Comparison of ENCODE assay signal across 10 cellular contexts in the genomic region with DNA sequence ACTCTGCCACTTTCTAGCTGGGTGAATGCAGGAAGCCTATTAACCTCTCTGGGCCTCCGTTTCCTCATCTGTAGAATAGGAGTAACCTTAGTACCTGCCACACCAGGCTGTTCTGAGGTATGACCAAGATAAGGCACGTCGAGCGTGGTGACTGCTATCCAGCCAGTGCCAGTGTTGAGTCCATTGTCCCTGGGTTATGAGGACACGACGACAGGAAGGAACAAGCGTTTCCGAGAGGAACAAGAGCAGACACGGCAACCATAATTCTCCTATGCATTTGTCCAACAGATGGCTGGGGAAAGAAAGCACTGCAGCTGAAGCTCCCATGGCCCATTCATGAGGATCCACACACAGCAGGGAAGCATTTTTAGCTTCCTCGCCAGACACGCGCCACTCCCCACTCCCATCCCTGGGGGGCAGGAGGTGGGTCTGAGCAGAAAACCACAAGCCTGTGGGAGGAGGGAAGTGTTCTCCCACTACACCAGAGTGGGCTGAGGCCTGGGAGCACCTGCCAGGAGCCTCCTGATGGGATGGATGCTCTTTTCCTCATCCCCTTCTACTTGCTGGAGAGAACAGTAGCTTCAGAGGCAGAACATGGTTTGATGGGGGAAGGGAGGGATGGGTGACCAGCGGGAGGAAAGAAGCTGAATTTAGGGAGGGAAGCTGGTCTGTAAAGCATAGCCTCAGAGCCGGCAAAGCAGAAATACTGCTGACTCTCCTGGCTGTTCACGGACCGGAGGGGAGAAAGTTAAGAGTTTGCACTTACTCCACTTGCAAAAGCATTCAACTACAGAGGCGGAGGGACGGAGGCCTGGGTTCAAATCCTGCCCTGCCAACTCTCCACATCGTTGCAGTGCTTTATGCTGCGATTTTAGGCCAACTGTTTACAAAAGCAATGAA. TPM values are rescaled to one million over a fixed set of nuclear protein-coding genes. Genes with fewer than 3 reads are reported as not detected.
DNase-seq lines count a peak whose midpoint lies in the region; ATAC-seq and TF ChIP-seq lines count a peak whose summit lies in the region.
"Had no signal": no experiment of that assay in that cellular context is flagged by ENCODE, and none has a peak within 500 bp of the region (broad histone marks: within the 10 kb centered on the region; RNA-seq: fewer than 3 reads in every experiment).

No MANE protein-coding gene starts in this region.

- TF ChIP-seq RAD21 in SK-N-SH (IDR thresholded peaks at IDR 0.05; ENCODE audit: low read length): no peak

- TF ChIP-seq CTCF in SK-N-SH (IDR thresholded peaks at IDR 0.05) (no peak), fibroblast of mammary gland (conservative IDR thresholded peaks at IDR 0.05; ENCODE audit: control insufficient read depth, insufficient read depth, low read depth, low read length) (no peak), stomach (IDR thresholded peaks at IDR 0.05) (no peak)

- no peaks in the 10 kb centered on the region for H3K27me3 ChIP-seq in SK-N-SH (ENCODE audit: insufficient read depth)
- H3K27me3 ChIP-seq in SJSA1 (replicated peaks): no peaks in the 10 kb centered on the region
- no peaks in the 10 kb centered on the region for H3K27me3 ChIP-seq in stomach

- DNase-seq in SK-N-SH (no peak), SJSA1 (ENCODE audit: low read depth in 1 of 2, low spot score in 2 of 2) (no peak), fibroblast of mammary gland (ENCODE audit: low read depth) (no peak), stomach (no peak), left colon (no peak)
- no peak for DNase-seq in central memory CD4-positive, alpha-beta T cell
- no peak for DNase-seq in activated CD4-positive, alpha-beta T cell treated with anti-CD3 and anti-CD28 coated beads, Interleukin-2, amount 50 U/mL, for 1 hour
- DNase-seq: effector CD8-positive, alpha-beta T cell had no signal

- TF ChIP-seq EP300 in SK-N-SH (IDR thresholded peaks at IDR 0.05; ENCODE audit: borderline replicate concordance in 1 of 2, low read depth in 1 of 2, low read length in 1 of 2): no peak
- no peak for TF ChIP-seq EP300 in stomach (IDR thresholded peaks at IDR 0.05)

- peaks cover 76% of the 10 kb centered on the region for H3K79me2 ChIP-seq in SK-N-SH (ENCODE audit: insufficient read depth)

- H2AFZ ChIP-seq in SK-N-SH (ENCODE audit: low read depth): no peak overlapping the region

- peaks cover 26 to 37% of the 10 kb centered on the region in 2 experiments for H3K4me1 ChIP-seq in SK-N-SH (ENCODE audit: control insufficient read depth in 1 of 2, insufficient read depth in 2 of 2, low read depth in 1 of 2, low read length in 1 of 2)
- H3K4me1 ChIP-seq in SJSA1 (replicated peaks): peaks cover 53% of the 10 kb centered on the region
- peaks cover 51 to 84% (median 69%) of the 10 kb centered on the region in 4 donors for H3K4me1 ChIP-seq in stomach

- no peaks in the 10 kb centered on the region for H3K9me2 ChIP-seq in SK-N-SH

- peaks cover 61% of the 10 kb centered on the region for H4K20me1 ChIP-seq in SK-N-SH (ENCODE audit: insufficient read depth)

- H3K36me3 ChIP-seq in SK-N-SH (replicated peaks in 1 of 2; ENCODE audit: control insufficient read depth in 1 of 2, insufficient read depth in 2 of 2, low read length in 1 of 2) (peaks cover 0 to 13% of the 10 kb centered on the region in 2 experiments), SJSA1 (peaks cover 74% of the 10 kb centered on the region), stomach (peaks cover 0 to 8% (median 0%) of the 10 kb centered on the region in 4 donors)

- intact Hi-C loops in stomach (cut with DNase I; ENCODE audit: low total_unique reads): no loop called here
- intact Hi-C loops in left colon (cut with DNase I, micrococcal nuclease): no loop called here

- WGBS in SK-N-SH (ENCODE audit: low lambda C conversion rate): 97% methylated on average over 20 of the region's 20 CpGs
- WGBS in stomach, 5 donors: 53 to 71% (median 63%) methylated on average over 20 of the region's 20 CpGs

- H3K9me3 ChIP-seq in SK-N-SH: no peaks in the 10 kb centered on the region
- H3K9me3 ChIP-seq in SJSA1 (replicated peaks): no peaks in the 10 kb centered on the region
- H3K9me3 ChIP-seq in stomach: no peaks in the 10 kb centered on the region

- no peak overlapping the region for H3K9ac ChIP-seq in SK-N-SH
- H3K9ac ChIP-seq: KMS-11 had no signal

- POLR2A ChIA-PET in SK-N-SH (lab: Yijun Ruan, JAX): no interaction called here

- CTCF ChIA-PET in SK-N-SH (lab: Yijun Ruan, JAX): interaction anchor here (0.5 to 2.0 kb wide), 6 partner anchors 104 to 354 kb away, joined by 3 to 7 read pairs (median 4); no protein-coding TSS in a partner anchor

- H3K4me2 ChIP-seq in SK-N-SH: peak overlapping the region; percentile 97
- H3K4me2 ChIP-seq: KMS-11 had no signal

- H3K27ac ChIP-seq in SK-N-SH (ENCODE audit: low read depth in 2 of 2, low read length in 1 of 2) (no peak overlapping the region), SJSA1 (no peak overlapping the region), stomach (peak overlapping the region in 4 of 5 donors; percentile 18 to 89 (median 60))
- H3K27ac ChIP-seq: KMS-11 had no signal

- ATAC-seq in SK-N-SH treated with all-trans-retinoic acid at 6 μM for 48 hours: no peak
- no peak for ATAC-seq in left colon

- peak overlapping the region in 1 of 2 experiments; percentile 83; a peak in 1 of 4 replicates for H3K4me3 ChIP-seq in SK-N-SH (ENCODE audit: low read depth in 2 of 2, low read length in 1 of 2)
- H3K4me3 ChIP-seq in SJSA1: peak overlapping the region; percentile 96
- peak overlapping the region; percentile 91 for H3K4me3 ChIP-seq in fibroblast of mammary gland (ENCODE audit: control insufficient read depth, low read depth, low read length)
- peak overlapping the region in 3 of 4 donors; percentile 88 to 92 (median 90) for H3K4me3 ChIP-seq in stomach

- TF ChIP-seq POLR2A in stomach (IDR thresholded peaks at IDR 0.05): no peak

- H3F3A ChIP-seq in SK-N-SH (replicated peaks; ENCODE audit: insufficient read depth): peaks cover 10% of the 10 kb centered on the region

TF ChIP-seq in SK-N-SH, 30 proteins besides CTCF, POLR2A, EP300 and RAD21:
- TF ChIP-seq, protein P1, sequence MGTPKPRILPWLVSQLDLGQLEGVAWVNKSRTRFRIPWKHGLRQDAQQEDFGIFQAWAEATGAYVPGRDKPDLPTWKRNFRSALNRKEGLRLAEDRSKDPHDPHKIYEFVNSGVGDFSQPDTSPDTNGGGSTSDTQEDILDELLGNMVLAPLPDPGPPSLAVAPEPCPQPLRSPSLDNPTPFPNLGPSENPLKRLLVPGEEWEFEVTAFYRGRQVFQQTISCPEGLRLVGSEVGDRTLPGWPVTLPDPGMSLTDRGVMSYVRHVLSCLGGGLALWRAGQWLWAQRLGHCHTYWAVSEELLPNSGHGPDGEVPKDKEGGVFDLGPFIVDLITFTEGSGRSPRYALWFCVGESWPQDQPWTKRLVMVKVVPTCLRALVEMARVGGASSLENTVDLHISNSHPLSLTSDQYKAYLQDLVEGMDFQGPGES (IDR thresholded peaks at IDR 0.05; ENCODE audit: low read depth, low read length): no peak
- no peak for TF ChIP-seq TAF1 (IDR thresholded peaks at IDR 0.05; ENCODE audit: borderline replicate concordance, low read depth, low read length)

TF ChIP-seq in SK-N-SH treated with all-trans-retinoic acid at 6 μM for 48 hours, 23 proteins besides CTCF, POLR2A, EP300 and RAD21 (continues in another document):
- TF ChIP-seq ZC3H10 (CRISPR knock-in tag; IDR thresholded peaks at IDR 0.05) (no peak), TCF4 (CRISPR knock-in tag; IDR thresholded peaks at IDR 0.05; ENCODE audit: borderline replicate concordance) (no peak), ZFP3 (CRISPR knock-in tag; IDR thresholded peaks at IDR 0.05) (no peak), ZNF8 (CRISPR knock-in tag; IDR thresholded peaks at IDR 0.05) (no peak), SNAI2 (CRISPR knock-in tag; IDR thresholded peaks at IDR 0.05) (no peak), PPARA (CRISPR knock-in tag; IDR thresholded peaks at IDR 0.05; ENCODE audit: borderline replicate concordance) (no peak), CSDC2 (CRISPR knock-in tag; IDR thresholded peaks at IDR 0.05) (no peak), ARNTL (CRISPR knock-in tag; IDR thresholded peaks at IDR 0.05; ENCODE audit: borderline replicate concordance, low read depth) (no peak), RARB (CRISPR knock-in tag; IDR thresholded peaks at IDR 0.05) (no peak), ISL1 (CRISPR knock-in tag; IDR thresholded peaks at IDR 0.05) (no peak), TOX (CRISPR knock-in tag; IDR thresholded peaks at IDR 0.05; ENCODE audit: borderline replicate concordance) (no peak), ZNF565 (CRISPR knock-in tag; conservative IDR thresholded peaks at IDR 0.05; ENCODE audit: low read depth) (no peak)
- TF ChIP-seq, protein P2, sequence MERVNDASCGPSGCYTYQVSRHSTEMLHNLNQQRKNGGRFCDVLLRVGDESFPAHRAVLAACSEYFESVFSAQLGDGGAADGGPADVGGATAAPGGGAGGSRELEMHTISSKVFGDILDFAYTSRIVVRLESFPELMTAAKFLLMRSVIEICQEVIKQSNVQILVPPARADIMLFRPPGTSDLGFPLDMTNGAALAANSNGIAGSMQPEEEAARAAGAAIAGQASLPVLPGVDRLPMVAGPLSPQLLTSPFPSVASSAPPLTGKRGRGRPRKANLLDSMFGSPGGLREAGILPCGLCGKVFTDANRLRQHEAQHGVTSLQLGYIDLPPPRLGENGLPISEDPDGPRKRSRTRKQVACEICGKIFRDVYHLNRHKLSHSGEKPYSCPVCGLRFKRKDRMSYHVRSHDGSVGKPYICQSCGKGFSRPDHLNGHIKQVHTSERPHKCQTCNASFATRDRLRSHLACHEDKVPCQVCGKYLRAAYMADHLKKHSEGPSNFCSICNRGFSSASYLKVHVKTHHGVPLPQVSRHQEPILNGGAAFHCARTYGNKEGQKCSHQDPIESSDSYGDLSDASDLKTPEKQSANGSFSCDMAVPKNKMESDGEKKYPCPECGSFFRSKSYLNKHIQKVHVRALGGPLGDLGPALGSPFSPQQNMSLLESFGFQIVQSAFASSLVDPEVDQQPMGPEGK (CRISPR knock-in tag; IDR thresholded peaks at IDR 0.05; ENCODE audit: borderline replicate concordance): no peak

RNA-seq across cellular contexts. Expression of a gene that starts 2.7 kb away (rescaled TPM):
- polyA plus RNA-seq in SK-N-SH (2012; rRNA removed) (59.5 and 91.6 TPM in 2 replicates), stomach (100 to 1,000 TPM in 2 of 3 donors, 10 to 100 TPM in 1; 52.7 to 187 (median 184) TPM)
- polyA plus RNA-seq in SK-N-SH (2012; cell fraction: cytosol; rRNA removed): 99.1 and 101 TPM in 2 replicates
- 72.6 and 94.3 TPM in 2 replicates for polyA plus RNA-seq in SK-N-SH (2012; cell fraction: nucleus; rRNA removed)
- 455 and 520 TPM in 2 replicates for total RNA-seq in SJSA1 (2014; rRNA removed; shearing (Covaris generic))
- total RNA-seq in stomach (100 to 1,000 TPM in 3 of 5 donors, 10 to 100 TPM in 2; 40.3 to 184 (median 173) TPM), left colon (10 to 100 TPM; 51.8 to 71.0 TPM)

RNA-seq across cellular contexts. Expression of a gene that starts 33.1 kb away (rescaled TPM):
- polyA plus RNA-seq in SK-N-SH (2012; rRNA removed) (39.8 and 43.3 TPM in 2 replicates), stomach (10 to 100 TPM; 10.5 to 14.3 (median 13.6) TPM)
- polyA plus RNA-seq in SK-N-SH (2012; cell fraction: cytosol; rRNA removed): 17.4 and 26.1 TPM in 2 replicates
- polyA plus RNA-seq in SK-N-SH (2012; cell fraction: nucleus; rRNA removed): 94.5 and 97.9 TPM in 2 replicates
- 33.3 and 45.8 TPM in 2 replicates for total RNA-seq in SJSA1 (2014; rRNA removed; shearing (Covaris generic))
- total RNA-seq in stomach (10 to 100 TPM; 29.5 to 62.4 (median 43.7) TPM), left colon (10 to 100 TPM; 45.1 to 61.8 TPM)

Comparison
In these comparisons a context has a peak if more than half of its experiments do, and no peak if none do; other contexts are left out.
1. H3K27ac ChIP-seq: peak in stomach (4 of 5); none in SK-N-SH (0 of 2) and SJSA1 (single experiment).